Comparison of ENCODE assay signal across 17 cellular contexts in genomic region chr1:1623631-1624442, GRCh38. TPM values are rescaled to one million over a fixed set of nuclear protein-coding genes. Genes with fewer than 3 reads are reported as not detected.
DNase-seq lines count a peak whose midpoint lies in the region; ATAC-seq and TF ChIP-seq lines count a peak whose summit lies in the region.
"Had no signal": no experiment of that assay in that cellular context is flagged by ENCODE, and none has a peak within 500 bp of the region (broad histone marks: within the 10 kb centered on the region; RNA-seq: fewer than 3 reads in every experiment).

No MANE protein-coding gene starts in this region.

- H3K9me3 Mint-ChIP-seq in activated CD8-positive, alpha-beta T cell treated with anti-CD3 and anti-CD28 coated beads for 36 hours, result no peaks in the 10 kb centered on the region
- H3K9me3 Mint-ChIP-seq in activated CD8-positive, alpha-beta T cell treated with anti-CD3 and anti-CD28 coated beads, Interleukin-2, amount 10 ng/mL, durations not matched to agents 7 days and 5 days (ENCODE audit: insufficient read depth), result no peaks in the 10 kb centered on the region

- TF ChIP-seq RAD21 in Ishikawa (IDR thresholded peaks at IDR 0.05; ENCODE audit: low read depth), result no peak

- H3K27me3 ChIP-seq in left lung, result peaks cover 0 to 6% of the 10 kb centered on the region in 2 donors
- H3K27me3 ChIP-seq in psoas muscle (ENCODE audit: insufficient read depth in 3 of 3, low read length in 2 of 3), result no peaks in the 10 kb centered on the region
- H3K27me3 ChIP-seq: Peyer's patch had no signal

- intact Hi-C loops in activated CD8-positive, alpha-beta T cell treated with anti-CD3 and anti-CD28 coated beads for 36 hours (cut with micrococcal nuclease), result no loop called here
- intact Hi-C loops in left lung (cut with DNase I), result no loop called here
- intact Hi-C loops in psoas muscle (cut with DNase I), result no loop called here

- TF ChIP-seq EP300 in Ishikawa (IDR thresholded peaks at IDR 0.05; ENCODE audit: borderline replicate concordance), result no peak

- CTCF ChIA-PET in activated CD8-positive, alpha-beta T cell treated with anti-CD3 and anti-CD28 coated beads for 36 hours (lab: Charles Lee), result no interaction called here
- CTCF ChIA-PET in activated CD8-positive, alpha-beta T cell treated with anti-CD3 and anti-CD28 coated beads, Interleukin-2, amount 10 ng/mL, durations not matched to agents 7 days and 5 days (lab: Charles Lee), result no interaction called here

- H3K36me3 Mint-ChIP-seq in activated CD8-positive, alpha-beta T cell treated with anti-CD3 and anti-CD28 coated beads for 36 hours (ENCODE audit: low read depth), result no peaks in the 10 kb centered on the region
- H3K36me3 Mint-ChIP-seq in activated CD8-positive, alpha-beta T cell treated with anti-CD3 and anti-CD28 coated beads, Interleukin-2, amount 10 ng/mL, durations not matched to agents 7 days and 5 days (ENCODE audit: low read depth), result no peaks in the 10 kb centered on the region

- no peak overlapping the region for H3K4me3 Mint-ChIP-seq in activated CD8-positive, alpha-beta T cell treated with anti-CD3 and anti-CD28 coated beads for 36 hours
- no peak overlapping the region for H3K4me3 Mint-ChIP-seq in activated CD8-positive, alpha-beta T cell treated with anti-CD3 and anti-CD28 coated beads, Interleukin-2, amount 10 ng/mL, durations not matched to agents 7 days and 5 days
- H3K4me3 Mint-ChIP-seq: CD14-positive monocyte had no signal

- H3K4me3 ChIP-seq in left lung (no peak overlapping the region), psoas muscle (no peak overlapping the region)
- H3K4me3 ChIP-seq: Peyer's patch had no signal

- H3K27me3 Mint-ChIP-seq in activated CD8-positive, alpha-beta T cell treated with anti-CD3 and anti-CD28 coated beads for 36 hours, result no peaks in the 10 kb centered on the region
- no peaks in the 10 kb centered on the region for H3K27me3 Mint-ChIP-seq in activated CD8-positive, alpha-beta T cell treated with anti-CD3 and anti-CD28 coated beads, Interleukin-2, amount 10 ng/mL, durations not matched to agents 7 days and 5 days (ENCODE audit: low read depth)

- peaks cover 5% of the 10 kb centered on the region for H3K4me1 Mint-ChIP-seq in activated CD8-positive, alpha-beta T cell treated with anti-CD3 and anti-CD28 coated beads for 36 hours (ENCODE audit: low read depth)
- peaks cover 4% of the 10 kb centered on the region for H3K4me1 Mint-ChIP-seq in activated CD8-positive, alpha-beta T cell treated with anti-CD3 and anti-CD28 coated beads, Interleukin-2, amount 10 ng/mL, durations not matched to agents 7 days and 5 days (ENCODE audit: low read depth)
- H3K4me1 Mint-ChIP-seq: CD14-positive monocyte had no signal

- WGBS in psoas muscle, 3 donors, result 91 to 93% (median 92%) methylated on average over 39 to 51 of the region's 51 CpGs

- H3K4me1 ChIP-seq in left lung (peaks cover 0 to 2% of the 10 kb centered on the region in 2 donors), psoas muscle (peaks cover 52% of the 10 kb centered on the region)

- no peak overlapping the region for H3K27ac ChIP-seq in left lung
- H3K27ac ChIP-seq in psoas muscle, result no peak overlapping the region
- H3K27ac ChIP-seq: 22Rv1, HL-60, Peyer's patch had no signal

- POLR2A ChIA-PET in activated CD8-positive, alpha-beta T cell treated with anti-CD3 and anti-CD28 coated beads for 36 hours (lab: Charles Lee), result interaction anchor here (1.1 kb wide), 1 partner anchor 238 kb away, joined by 3 read pairs; no protein-coding TSS in a partner anchor
- POLR2A ChIA-PET in activated CD8-positive, alpha-beta T cell treated with anti-CD3 and anti-CD28 coated beads, Interleukin-2, amount 10 ng/mL, durations not matched to agents 7 days and 5 days (lab: Charles Lee), result no interaction called here

- no peak for ATAC-seq in activated CD8-positive, alpha-beta T cell treated with anti-CD3 and anti-CD28 coated beads for 36 hours
- no peak for ATAC-seq in activated CD8-positive, alpha-beta T cell treated with anti-CD3 and anti-CD28 coated beads, Interleukin-2, amount 10 ng/mL, durations not matched to agents 7 days and 5 days
- ATAC-seq in left lung (no peak), psoas muscle (no peak)

- H3K36me3 ChIP-seq in left lung (peaks cover 0 to 19% of the 10 kb centered on the region in 2 donors), psoas muscle (ENCODE audit: insufficient read depth in 1 of 2, low read depth in 1 of 2) (peaks cover 0 to 44% of the 10 kb centered on the region in 2 donors)

- no peak for TF ChIP-seq CTCF in activated CD8-positive, alpha-beta T cell treated with anti-CD3 and anti-CD28 coated beads for 36 hours (IDR thresholded peaks at IDR 0.05)
- TF ChIP-seq CTCF in left lung (IDR thresholded peaks at IDR 0.05) (no peak), psoas muscle (IDR thresholded peaks at IDR 0.05) (no peak)

- DNase-seq in activated CD8-positive, alpha-beta T cell treated with anti-CD3 and anti-CD28 coated beads for 36 hours, result peak; percentile 2
- DNase-seq in activated CD8-positive, alpha-beta T cell treated with anti-CD3 and anti-CD28 coated beads, Interleukin-2, amount 10 ng/mL, durations not matched to agents 7 days and 5 days, result no peak
- DNase-seq in left lung (peak; percentile 31 to 73), psoas muscle (peak; percentile 19 to 44), NCI-H1417 treated with DMSO at 0.1 percent for 48 hours (lab: John Stamatoyannopoulos, UW) (no peak), NCI-H446 treated with DMSO at 0.1 percent for 48 hours (lab: John Stamatoyannopoulos, UW) (no peak)
- no peak for DNase-seq in stimulated activated CD4-positive, alpha-beta T cell treated with anti-CD3 and anti-CD28 coated beads, Interleukin-4, amount 100 ng/mL, for 4 hours
- DNase-seq: AML-193, DMS79, NCI-H1092 treated with DMSO at 0.1 percent for 48 hours, NCI-H2081, Peyer's patch, SIG-M5 had no signal

- H3K9me3 ChIP-seq in left lung (no peaks in the 10 kb centered on the region), psoas muscle (no peaks in the 10 kb centered on the region)
- H3K9me3 ChIP-seq: Peyer's patch had no signal

- H3K27ac Mint-ChIP-seq in activated CD8-positive, alpha-beta T cell treated with anti-CD3 and anti-CD28 coated beads for 36 hours, result no peak overlapping the region
- H3K27ac Mint-ChIP-seq in activated CD8-positive, alpha-beta T cell treated with anti-CD3 and anti-CD28 coated beads, Interleukin-2, amount 10 ng/mL, durations not matched to agents 7 days and 5 days, result no peak overlapping the region
- H3K27ac Mint-ChIP-seq: CD14-positive monocyte had no signal

TF ChIP-seq in Ishikawa, 13 proteins besides CTCF, POLR2A, EP300 and RAD21:
- no peak for TF ChIP-seq ZBTB7A (IDR thresholded peaks at IDR 0.05; ENCODE audit: low read depth)
- TF ChIP-seq MAX (IDR thresholded peaks at IDR 0.05), result peak; percentile 38; the same call in 1 of the 2 replicates
TF ChIP-seq in Ishikawa: peak in this region for 1.

RNA-seq across cellular contexts. Expression of gene MMP23B, which starts 8.1 kb away (rescaled TPM):
- 1 to 10 TPM; 3.3 to 4.0 TPM for total RNA-seq in activated CD8-positive, alpha-beta T cell treated with anti-CD3 and anti-CD28 coated beads for 36 hours
- total RNA-seq in activated CD8-positive, alpha-beta T cell treated with anti-CD3 and anti-CD28 coated beads, Interleukin-2, amount 10 ng/mL, durations not matched to agents 7 days and 5 days, result 1 to 10 TPM; 1.7 to 2.0 TPM
- total RNA-seq in left lung (10 to 100 TPM; 43.5 to 56.7 TPM), psoas muscle (1 to 10 TPM in 1 of 4 donors, under 1 TPM in 2, not detected in 1; 0.32 to 1.8 (median 0.64) TPM)
- under 1 TPM in 2 of 3 donors, not detected in 1; 0.25 to 0.29 TPM for polyA plus RNA-seq in psoas muscle

RNA-seq across cellular contexts. Expression of gene MIB2, which starts 8.5 kb away (rescaled TPM):
- total RNA-seq in activated CD8-positive, alpha-beta T cell treated with anti-CD3 and anti-CD28 coated beads for 36 hours, result 10 to 100 TPM; 40.1 to 41.3 TPM
- 10 to 100 TPM; 49.3 to 50.7 TPM for total RNA-seq in activated CD8-positive, alpha-beta T cell treated with anti-CD3 and anti-CD28 coated beads, Interleukin-2, amount 10 ng/mL, durations not matched to agents 7 days and 5 days
- total RNA-seq in left lung (10 to 100 TPM; 55.3 to 73.5 TPM), psoas muscle (100 to 1,000 TPM in 1 of 4 donors, 10 to 100 TPM in 3; 66.5 to 106 (median 75.4) TPM)
- 10 to 100 TPM; 41.8 to 80.5 (median 78.7) TPM for polyA plus RNA-seq in psoas muscle

RNA-seq across cellular contexts. Expression of gene FNDC10, which starts 23.9 kb away (rescaled TPM):
- 1 to 10 TPM; 2.8 to 3.6 TPM for total RNA-seq in activated CD8-positive, alpha-beta T cell treated with anti-CD3 and anti-CD28 coated beads for 36 hours
- 1 to 10 TPM; 7.5 to 9.3 TPM for total RNA-seq in activated CD8-positive, alpha-beta T cell treated with anti-CD3 and anti-CD28 coated beads, Interleukin-2, amount 10 ng/mL, durations not matched to agents 7 days and 5 days
- total RNA-seq in left lung, result 10 to 100 TPM in 1 of 2 donors, 1 to 10 TPM in 1; 7.7 to 12.2 TPM
- under 1 TPM in 3 of 4 donors, not detected in 1; 0.44 to 0.89 (median 0.82) TPM for total RNA-seq in psoas muscle
- polyA plus RNA-seq in psoas muscle, result under 1 TPM; 0.15 to 0.96 (median 0.34) TPM

RNA-seq across cellular contexts. Expression of gene CDK11B, which starts 35.0 kb away (rescaled TPM):
- total RNA-seq in activated CD8-positive, alpha-beta T cell treated with anti-CD3 and anti-CD28 coated beads for 36 hours, result 10 to 100 TPM; 29.4 to 32.0 TPM
- 10 to 100 TPM; 35.4 to 39.5 TPM for total RNA-seq in activated CD8-positive, alpha-beta T cell treated with anti-CD3 and anti-CD28 coated beads, Interleukin-2, amount 10 ng/mL, durations not matched to agents 7 days and 5 days
- 10 to 100 TPM; 16.3 to 23.2 TPM for total RNA-seq in left lung
- 10 to 100 TPM; 30.6 to 43.0 (median 36.4) TPM for total RNA-seq in psoas muscle
- 10 to 100 TPM; 42.1 to 72.8 (median 55.2) TPM for polyA plus RNA-seq in psoas muscle

RNA-seq across cellular contexts. Expression of gene SSU72, which starts 49.2 kb away (rescaled TPM):
- total RNA-seq in activated CD8-positive, alpha-beta T cell treated with anti-CD3 and anti-CD28 coated beads for 36 hours, result 100 to 1,000 TPM; 111 to 113 TPM
- total RNA-seq in activated CD8-positive, alpha-beta T cell treated with anti-CD3 and anti-CD28 coated beads, Interleukin-2, amount 10 ng/mL, durations not matched to agents 7 days and 5 days, result 100 to 1,000 TPM; 123 to 129 TPM
- 100 to 1,000 TPM; 120 to 141 TPM for total RNA-seq in left lung
- 100 to 1,000 TPM; 130 to 185 (median 167) TPM for total RNA-seq in psoas muscle
- polyA plus RNA-seq in psoas muscle, result 100 to 1,000 TPM; 137 to 207 (median 192) TPM

Comparison
In these comparisons a context has a peak if more than half of its experiments do, and no peak if none do; other contexts are left out.
1. DNase-seq: peak in activated CD8-positive, alpha-beta T cell treated with anti-CD3 and anti-CD28 coated beads for 36 hours (single experiment), left lung (2 of 2) and psoas muscle (2 of 2); none in activated CD8-positive, alpha-beta T cell treated with anti-CD3 and anti-CD28 coated beads, Interleukin-2, amount 10 ng/mL, durations not matched to agents 7 days and 5 days (single experiment), stimulated activated CD4-positive, alpha-beta T cell treated with anti-CD3 and anti-CD28 coated beads, Interleukin-4, amount 100 ng/mL, for 4 hours (0 of 2), NCI-H1417 treated with DMSO at 0.1 percent for 48 hours (single experiment) and NCI-H446 treated with DMSO at 0.1 percent for 48 hours (single experiment).
2. RNA of gene MMP23B, which starts 8.1 kb away (total RNA-seq): 43.5 to 56.7 TPM in left lung; 3.3 to 4.0 TPM in activated CD8-positive, alpha-beta T cell treated with anti-CD3 and anti-CD28 coated beads for 36 hours, 1.7 to 2.0 TPM in activated CD8-positive, alpha-beta T cell treated with anti-CD3 and anti-CD28 coated beads, Interleukin-2, amount 10 ng/mL, durations not matched to agents 7 days and 5 days and 0.32 to 1.8 TPM in psoas muscle; every median in the first group is over 4 times any median in the second.